In the genomic region with DNA sequence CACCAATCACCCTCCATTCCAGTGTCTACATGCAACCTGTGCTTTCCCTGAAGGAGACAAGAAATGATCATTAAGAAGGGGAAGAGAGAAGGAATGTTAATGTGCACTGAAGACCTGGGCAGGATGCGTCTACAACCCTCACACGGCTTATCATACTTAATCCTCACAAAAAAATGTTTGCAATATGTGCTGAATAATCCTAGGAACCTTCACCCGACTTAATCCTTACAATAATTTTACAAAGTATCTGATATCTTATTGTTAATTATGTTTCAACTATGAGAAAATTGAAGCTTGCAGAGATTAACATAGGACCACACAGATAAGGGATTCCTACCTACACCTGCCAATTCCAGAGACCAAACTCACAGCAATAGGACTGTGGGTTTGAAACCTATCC, we compare ENCODE assay signal across 8 cellular contexts.
"Had no signal": no experiment of that assay in that cellular context is flagged by ENCODE, and none has a peak within 500 bp of the region (broad histone marks: within the 10 kb centered on the region; RNA-seq: fewer than 3 reads in every experiment).

No MANE protein-coding gene starts in this region.

- H3K27ac ChIP-seq: HL-60, KMS-11 had no signal

- DNase-seq: IMR-90, KBM-7, KG1 had no signal

- FAIRE-seq: HepG2, HTR-8/SVneo, K562 had no signal

- ATAC-seq: HepG2, K562 had no signal

- H3K9ac ChIP-seq: KMS-11 had no signal

- H3K4me3 ChIP-seq: K562 had no signal

- H3K4me2 ChIP-seq: KMS-11 had no signal
